1 cellular context compared by ENCODE assay signal in the genomic region with DNA sequence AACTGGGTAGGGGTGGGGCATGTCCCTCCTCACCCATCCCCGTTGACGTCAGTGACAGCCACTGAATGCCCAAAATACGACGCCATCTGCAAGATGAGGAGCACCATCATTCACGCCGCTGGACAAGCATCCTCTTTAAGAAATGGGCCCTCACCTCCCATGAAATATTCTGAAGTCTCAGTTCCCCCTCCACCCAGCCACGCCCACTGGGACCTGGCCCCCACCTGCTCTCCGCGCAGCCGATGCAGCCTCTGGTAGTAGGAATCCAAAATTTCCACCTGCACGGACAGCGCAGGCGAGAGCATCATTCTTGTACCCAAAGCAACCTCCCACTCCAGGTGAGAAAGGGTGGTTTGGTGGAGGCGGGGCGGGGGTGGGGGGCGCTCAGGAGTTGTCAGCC.
TF ChIP-seq lines count a peak whose summit lies in the region.

No MANE protein-coding gene starts in this region.

TF ChIP-seq in H1, 55 proteins besides CTCF, POLR2A, EP300 and RAD21:
- TF ChIP-seq PHF8 (conservative IDR thresholded peaks at IDR 0.05; ENCODE audit: low read depth, low read length) (no peak), NRF1 (IDR thresholded peaks at IDR 0.05; ENCODE audit: low read depth, low read length) (no peak), RFX5 (IDR thresholded peaks at IDR 0.05; ENCODE audit: borderline replicate concordance, low read depth, low read length) (no peak), TBP (IDR thresholded peaks at IDR 0.05; ENCODE audit: low read depth, low read length) (no peak), SAP30 (IDR thresholded peaks at IDR 0.05; ENCODE audit: insufficient read depth, insufficient replicate concordance, low read length) (no peak), RBBP5 (IDR thresholded peaks at IDR 0.05; ENCODE audit: borderline replicate concordance, low read depth, low read length) (no peak), CBX5 (IDR thresholded peaks at IDR 0.05; ENCODE audit: low read depth, low read length) (no peak), KDM5A (IDR thresholded peaks at IDR 0.05; ENCODE audit: low read length) (no peak), BCL11A (IDR thresholded peaks at IDR 0.05; ENCODE audit: low read depth in 2 of 2, low read length in 2 of 2) (no peak)
- TF ChIP-seq, protein P1, sequence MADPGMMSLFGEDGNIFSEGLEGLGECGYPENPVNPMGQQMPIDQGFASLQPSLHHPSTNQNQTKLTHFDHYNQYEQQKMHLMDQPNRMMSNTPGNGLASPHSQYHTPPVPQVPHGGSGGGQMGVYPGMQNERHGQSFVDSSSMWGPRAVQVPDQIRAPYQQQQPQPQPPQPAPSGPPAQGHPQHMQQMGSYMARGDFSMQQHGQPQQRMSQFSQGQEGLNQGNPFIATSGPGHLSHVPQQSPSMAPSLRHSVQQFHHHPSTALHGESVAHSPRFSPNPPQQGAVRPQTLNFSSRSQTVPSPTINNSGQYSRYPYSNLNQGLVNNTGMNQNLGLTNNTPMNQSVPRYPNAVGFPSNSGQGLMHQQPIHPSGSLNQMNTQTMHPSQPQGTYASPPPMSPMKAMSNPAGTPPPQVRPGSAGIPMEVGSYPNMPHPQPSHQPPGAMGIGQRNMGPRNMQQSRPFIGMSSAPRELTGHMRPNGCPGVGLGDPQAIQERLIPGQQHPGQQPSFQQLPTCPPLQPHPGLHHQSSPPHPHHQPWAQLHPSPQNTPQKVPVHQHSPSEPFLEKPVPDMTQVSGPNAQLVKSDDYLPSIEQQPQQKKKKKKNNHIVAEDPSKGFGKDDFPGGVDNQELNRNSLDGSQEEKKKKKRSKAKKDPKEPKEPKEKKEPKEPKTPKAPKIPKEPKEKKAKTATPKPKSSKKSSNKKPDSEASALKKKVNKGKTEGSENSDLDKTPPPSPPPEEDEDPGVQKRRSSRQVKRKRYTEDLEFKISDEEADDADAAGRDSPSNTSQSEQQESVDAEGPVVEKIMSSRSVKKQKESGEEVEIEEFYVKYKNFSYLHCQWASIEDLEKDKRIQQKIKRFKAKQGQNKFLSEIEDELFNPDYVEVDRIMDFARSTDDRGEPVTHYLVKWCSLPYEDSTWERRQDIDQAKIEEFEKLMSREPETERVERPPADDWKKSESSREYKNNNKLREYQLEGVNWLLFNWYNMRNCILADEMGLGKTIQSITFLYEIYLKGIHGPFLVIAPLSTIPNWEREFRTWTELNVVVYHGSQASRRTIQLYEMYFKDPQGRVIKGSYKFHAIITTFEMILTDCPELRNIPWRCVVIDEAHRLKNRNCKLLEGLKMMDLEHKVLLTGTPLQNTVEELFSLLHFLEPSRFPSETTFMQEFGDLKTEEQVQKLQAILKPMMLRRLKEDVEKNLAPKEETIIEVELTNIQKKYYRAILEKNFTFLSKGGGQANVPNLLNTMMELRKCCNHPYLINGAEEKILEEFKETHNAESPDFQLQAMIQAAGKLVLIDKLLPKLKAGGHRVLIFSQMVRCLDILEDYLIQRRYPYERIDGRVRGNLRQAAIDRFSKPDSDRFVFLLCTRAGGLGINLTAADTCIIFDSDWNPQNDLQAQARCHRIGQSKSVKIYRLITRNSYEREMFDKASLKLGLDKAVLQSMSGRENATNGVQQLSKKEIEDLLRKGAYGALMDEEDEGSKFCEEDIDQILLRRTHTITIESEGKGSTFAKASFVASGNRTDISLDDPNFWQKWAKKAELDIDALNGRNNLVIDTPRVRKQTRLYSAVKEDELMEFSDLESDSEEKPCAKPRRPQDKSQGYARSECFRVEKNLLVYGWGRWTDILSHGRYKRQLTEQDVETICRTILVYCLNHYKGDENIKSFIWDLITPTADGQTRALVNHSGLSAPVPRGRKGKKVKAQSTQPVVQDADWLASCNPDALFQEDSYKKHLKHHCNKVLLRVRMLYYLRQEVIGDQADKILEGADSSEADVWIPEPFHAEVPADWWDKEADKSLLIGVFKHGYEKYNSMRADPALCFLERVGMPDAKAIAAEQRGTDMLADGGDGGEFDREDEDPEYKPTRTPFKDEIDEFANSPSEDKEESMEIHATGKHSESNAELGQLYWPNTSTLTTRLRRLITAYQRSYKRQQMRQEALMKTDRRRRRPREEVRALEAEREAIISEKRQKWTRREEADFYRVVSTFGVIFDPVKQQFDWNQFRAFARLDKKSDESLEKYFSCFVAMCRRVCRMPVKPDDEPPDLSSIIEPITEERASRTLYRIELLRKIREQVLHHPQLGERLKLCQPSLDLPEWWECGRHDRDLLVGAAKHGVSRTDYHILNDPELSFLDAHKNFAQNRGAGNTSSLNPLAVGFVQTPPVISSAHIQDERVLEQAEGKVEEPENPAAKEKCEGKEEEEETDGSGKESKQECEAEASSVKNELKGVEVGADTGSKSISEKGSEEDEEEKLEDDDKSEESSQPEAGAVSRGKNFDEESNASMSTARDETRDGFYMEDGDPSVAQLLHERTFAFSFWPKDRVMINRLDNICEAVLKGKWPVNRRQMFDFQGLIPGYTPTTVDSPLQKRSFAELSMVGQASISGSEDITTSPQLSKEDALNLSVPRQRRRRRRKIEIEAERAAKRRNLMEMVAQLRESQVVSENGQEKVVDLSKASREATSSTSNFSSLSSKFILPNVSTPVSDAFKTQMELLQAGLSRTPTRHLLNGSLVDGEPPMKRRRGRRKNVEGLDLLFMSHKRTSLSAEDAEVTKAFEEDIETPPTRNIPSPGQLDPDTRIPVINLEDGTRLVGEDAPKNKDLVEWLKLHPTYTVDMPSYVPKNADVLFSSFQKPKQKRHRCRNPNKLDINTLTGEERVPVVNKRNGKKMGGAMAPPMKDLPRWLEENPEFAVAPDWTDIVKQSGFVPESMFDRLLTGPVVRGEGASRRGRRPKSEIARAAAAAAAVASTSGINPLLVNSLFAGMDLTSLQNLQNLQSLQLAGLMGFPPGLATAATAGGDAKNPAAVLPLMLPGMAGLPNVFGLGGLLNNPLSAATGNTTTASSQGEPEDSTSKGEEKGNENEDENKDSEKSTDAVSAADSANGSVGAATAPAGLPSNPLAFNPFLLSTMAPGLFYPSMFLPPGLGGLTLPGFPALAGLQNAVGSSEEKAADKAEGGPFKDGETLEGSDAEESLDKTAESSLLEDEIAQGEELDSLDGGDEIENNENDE (IDR thresholded peaks at IDR 0.05; ENCODE audit: insufficient replicate concordance, low read length), result no peak
- TF ChIP-seq, protein P2, sequence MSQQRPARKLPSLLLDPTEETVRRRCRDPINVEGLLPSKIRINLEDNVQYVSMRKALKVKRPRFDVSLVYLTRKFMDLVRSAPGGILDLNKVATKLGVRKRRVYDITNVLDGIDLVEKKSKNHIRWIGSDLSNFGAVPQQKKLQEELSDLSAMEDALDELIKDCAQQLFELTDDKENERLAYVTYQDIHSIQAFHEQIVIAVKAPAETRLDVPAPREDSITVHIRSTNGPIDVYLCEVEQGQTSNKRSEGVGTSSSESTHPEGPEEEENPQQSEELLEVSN (IDR thresholded peaks at IDR 0.05), result no peak
TF ChIP-seq in H1: peak in this region for 0.
